ENCODE assay signal across 8 cellular contexts in the genomic region with DNA sequence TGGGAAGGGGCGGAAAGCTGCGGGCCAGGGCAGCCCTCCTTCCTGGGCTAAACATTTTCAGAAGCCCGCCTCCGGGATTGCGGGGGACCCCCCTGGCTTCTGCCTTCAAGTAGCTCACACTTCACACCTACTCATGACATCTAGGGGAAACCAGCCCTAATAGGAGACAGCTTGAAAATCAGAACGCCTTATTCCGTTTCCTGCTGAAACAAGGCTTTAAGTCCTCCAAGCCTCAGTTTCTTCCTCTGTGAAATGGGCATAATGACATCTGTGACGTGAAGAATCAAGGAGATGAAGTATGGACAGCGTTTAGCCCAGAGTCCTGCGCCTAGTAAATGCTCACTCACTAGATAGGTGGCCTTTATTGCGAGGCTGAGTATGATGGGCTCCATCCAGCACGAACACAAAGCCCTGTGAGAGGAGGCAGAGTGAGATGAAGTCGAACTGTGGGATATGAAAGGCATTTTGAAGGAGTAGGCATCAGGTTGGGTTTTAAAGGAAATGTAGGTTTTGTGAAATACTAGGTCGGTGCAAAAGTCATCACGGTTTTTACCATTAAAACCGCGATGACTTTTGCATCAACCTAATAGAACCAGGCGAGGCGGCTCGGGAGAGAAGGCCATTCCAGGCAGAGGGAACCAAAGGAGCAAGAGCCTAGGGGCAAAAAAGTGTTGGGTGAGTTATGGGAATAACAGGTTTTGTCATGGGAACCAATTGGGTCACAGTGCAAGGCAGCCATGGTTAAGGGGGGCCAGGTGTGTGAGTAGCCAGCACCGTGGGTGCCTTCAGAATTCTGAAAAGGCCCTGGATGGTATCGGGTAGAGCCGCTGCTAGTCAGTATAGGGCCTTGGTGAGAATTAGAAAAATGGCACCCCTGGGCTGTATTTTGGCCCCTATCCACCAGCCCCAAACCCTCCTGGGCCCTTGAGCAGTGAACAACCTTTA. TPM values are rescaled to one million over a fixed set of nuclear protein-coding genes. Genes with fewer than 3 reads are reported as not detected.
DNase-seq lines count a peak whose midpoint lies in the region; ATAC-seq lines count a peak whose summit lies in the region.

No MANE protein-coding gene starts in this region.

- H3K9me3 Mint-ChIP-seq in activated CD4-positive, alpha-beta memory T cell treated with anti-CD3 and anti-CD28 coated beads, Interleukin-2, amount 10 ng/mL, durations not matched to agents 7 days and 5 days, result no peaks in the 10 kb centered on the region

- H3K4me3 ChIP-seq in iPS-20b (ENCODE audit: low read length), result peak overlapping the region; percentile 91; the same call in 1 of the 2 replicates

- peak overlapping the region; percentile 98 for H3K27ac Mint-ChIP-seq in activated CD4-positive, alpha-beta memory T cell treated with anti-CD3 and anti-CD28 coated beads, Interleukin-2, amount 10 ng/mL, durations not matched to agents 7 days and 5 days

- H3K9ac ChIP-seq in iPS-20b (ENCODE audit: low read depth, low read length), result peak overlapping the region; percentile 49; the same call in 1 of the 2 replicates

- peak overlapping the region; percentile 91 for H3K4me3 Mint-ChIP-seq in activated CD4-positive, alpha-beta memory T cell treated with anti-CD3 and anti-CD28 coated beads, Interleukin-2, amount 10 ng/mL, durations not matched to agents 7 days and 5 days

- CTCF ChIA-PET in activated CD4-positive, alpha-beta memory T cell treated with anti-CD3 and anti-CD28 coated beads, Interleukin-2, amount 10 ng/mL, durations not matched to agents 7 days and 5 days (lab: Charles Lee), result interaction anchor here (0.7 to 1.4 kb wide), 4 partner anchors 33 to 176 kb away, joined by 3 to 4 read pairs (median 3); a partner anchor contains a TSS

- no peaks in the 10 kb centered on the region for H3K36me3 ChIP-seq in iPS-20b (ENCODE audit: insufficient read depth, low read depth, low read length)

- peaks cover 26% of the 10 kb centered on the region for H3K4me1 Mint-ChIP-seq in activated CD4-positive, alpha-beta memory T cell treated with anti-CD3 and anti-CD28 coated beads, Interleukin-2, amount 10 ng/mL, durations not matched to agents 7 days and 5 days

- H3K36me3 Mint-ChIP-seq in activated CD4-positive, alpha-beta memory T cell treated with anti-CD3 and anti-CD28 coated beads, Interleukin-2, amount 10 ng/mL, durations not matched to agents 7 days and 5 days (ENCODE audit: low read depth), result peaks cover 3% of the 10 kb centered on the region

- DNase-seq in SKM-1 treated with dmso at 0.1 percent for 144 hours (lab: John Stamatoyannopoulos, UW; ENCODE audit: unreplicated experiment), result peak; percentile 1
- no peak for DNase-seq in SKM-1 (lab: John Stamatoyannopoulos, UW; ENCODE audit: unreplicated experiment)
- no peak for DNase-seq in activated CD4-positive, alpha-beta memory T cell treated with anti-CD3 and anti-CD28 coated beads, Interleukin-2, amount 10 ng/mL, durations not matched to agents 7 days and 5 days
- no peak for DNase-seq in substantia nigra (lab: John Stamatoyannopoulos, UW)
- DNase-seq in NCI-H82 (lab: John Stamatoyannopoulos, UW), result no peak
- no peak for DNase-seq in NCI-H526 treated with DMSO at 0.1 percent for 48 hours (lab: John Stamatoyannopoulos, UW)

- H3K4me1 ChIP-seq in iPS-20b (ENCODE audit: insufficient read depth, low read length), result peaks cover 12% of the 10 kb centered on the region; the same call in 1 of the 2 replicates

- H3K9me3 ChIP-seq in iPS-20b (ENCODE audit: insufficient read depth, low read depth, low read length), result no peaks in the 10 kb centered on the region

- H3K27me3 ChIP-seq in iPS-20b (ENCODE audit: insufficient read depth, low read length), result no peaks in the 10 kb centered on the region

- POLR2A ChIA-PET in activated CD4-positive, alpha-beta memory T cell treated with anti-CD3 and anti-CD28 coated beads, Interleukin-2, amount 10 ng/mL, durations not matched to agents 7 days and 5 days (lab: Charles Lee), result interaction anchor here (0.6 to 3.7 kb wide), 12 partner anchors 10 to 1820 kb away, joined by 3 to 27 read pairs (median 4); a partner anchor contains a TSS

- H3K27ac ChIP-seq in iPS-20b (ENCODE audit: low read length), result peak overlapping the region; percentile 98
- peak overlapping the region; percentile 98 for H3K27ac ChIP-seq in substantia nigra (ENCODE audit: low read depth, low read length, poor library complexity, severe bottlenecking)

- ATAC-seq in GM19452 (IDR thresholded peaks at IDR 0.05; ENCODE audit: unreplicated experiment), result no peak

- H3K27me3 Mint-ChIP-seq in activated CD4-positive, alpha-beta memory T cell treated with anti-CD3 and anti-CD28 coated beads, Interleukin-2, amount 10 ng/mL, durations not matched to agents 7 days and 5 days, result no peaks in the 10 kb centered on the region

RNA-seq across cellular contexts. Expression of a gene that starts 1.0 kb away (rescaled TPM):
- total RNA-seq in activated CD4-positive, alpha-beta memory T cell treated with anti-CD3 and anti-CD28 coated beads, Interleukin-2, amount 10 ng/mL, durations not matched to agents 7 days and 5 days, result 10 to 100 TPM; 30.0 to 31.0 TPM

RNA-seq across cellular contexts. Expression of a gene that starts 33.0 kb away (rescaled TPM):
- not detected for total RNA-seq in activated CD4-positive, alpha-beta memory T cell treated with anti-CD3 and anti-CD28 coated beads, Interleukin-2, amount 10 ng/mL, durations not matched to agents 7 days and 5 days
